ENCODE assay signal across 9 cellular contexts in genomic region chr1:11384170-11384554, GRCh38.
DNase-seq lines count a peak whose midpoint lies in the region; ATAC-seq and TF ChIP-seq lines count a peak whose summit lies in the region.
"Had no signal": no experiment of that assay in that cellular context is flagged by ENCODE, and none has a peak within 500 bp of the region (broad histone marks: within the 10 kb centered on the region; RNA-seq: fewer than 3 reads in every experiment).

No MANE protein-coding gene starts in this region.

- H4K20me1 ChIP-seq in DOHH2 (ENCODE audit: control insufficient read depth, insufficient read depth, low read depth, low read length) (no peaks in the 10 kb centered on the region), GM23338 (replicated peaks; ENCODE audit: insufficient read depth) (no peaks in the 10 kb centered on the region)

- CTCF ChIA-PET in HEK293 (lab: Yijun Ruan, JAX) = interaction anchor here (0.8 kb wide), 1 partner anchor 34 kb away, joined by 3 read pairs; no protein-coding TSS in a partner anchor

- H3K27ac Mint-ChIP-seq in T-helper 17 cell (peak overlapping the region; percentile 22), GM23338 (no peak overlapping the region)

- POLR2A ChIA-PET in HEK293 (lab: Yijun Ruan, JAX) = interaction anchor here (0.6 kb wide), 1 partner anchor 33 kb away, joined by 7 read pairs; no protein-coding TSS in a partner anchor

- ATAC-seq in T-helper 17 cell (peak; percentile 27), foreskin keratinocyte (peak; percentile 76), GM23338 (no peak)

- H3K27me3 ChIP-seq in DOHH2 (ENCODE audit: control insufficient read depth, low read length) (peaks cover 13% of the 10 kb centered on the region), foreskin keratinocyte (peaks cover 41% of the 10 kb centered on the region), GM23338 (ENCODE audit: insufficient read depth) (no peaks in the 10 kb centered on the region)

- H3K4me3 ChIP-seq in DOHH2 (ENCODE audit: low read length) (0 out of 2 replicates have a peak overlapping the region, but pooled peaks have one; percentile 26), HEK293 (ENCODE audit: low read depth, low read length) (no peak overlapping the region), GM23338 (no peak overlapping the region)

- H3K9me3 Mint-ChIP-seq in GM23338 = no peaks in the 10 kb centered on the region

- DNase-seq in T-helper 17 cell (no peak), foreskin keratinocyte (peak; percentile 50 to 59), DMS153 (lab: John Stamatoyannopoulos, UW) (no peak), NCI-H2029 (lab: John Stamatoyannopoulos, UW) (no peak), GM23338 (ENCODE audit: low spot score) (no peak)
- DNase-seq: islet precursor cell; NK-92 treated with Interleukin-12 subunit alpha and Interleukin-12 subunit beta, amount 100 ng/mL, for 24 hours had no signal

- H3K4me1 ChIP-seq in DOHH2 (ENCODE audit: control insufficient read depth, low read length) = peaks cover 22% of the 10 kb centered on the region
- no peaks in the 10 kb centered on the region for H3K4me1 ChIP-seq in HEK293 (ENCODE audit: control insufficient read depth, insufficient read depth, low read length)
- peaks cover 10% of the 10 kb centered on the region for H3K4me1 ChIP-seq in foreskin keratinocyte
- peaks cover 11% of the 10 kb centered on the region for H3K4me1 ChIP-seq in GM23338 (ENCODE audit: insufficient read depth)

- TF ChIP-seq CTCF in DOHH2 (IDR thresholded peaks at IDR 0.05; ENCODE audit: low read depth, low read length, poor library complexity, severe bottlenecking) = no peak
- TF ChIP-seq CTCF in HEK293 (tag by site-specific recombination; IDR thresholded peaks at IDR 0.05) = no peak
- TF ChIP-seq CTCF in foreskin keratinocyte (conservative IDR thresholded peaks at IDR 0.05) = no peak
- no peak for TF ChIP-seq CTCF in GM23338 (conservative IDR thresholded peaks at IDR 0.05; ENCODE audit: low read depth in 2 of 2)

- H3K79me2 ChIP-seq in DOHH2 (ENCODE audit: control insufficient read depth, low read length) = no peaks in the 10 kb centered on the region
- no peaks in the 10 kb centered on the region for H3K79me2 ChIP-seq in GM23338 (replicated peaks; ENCODE audit: insufficient read depth)

- no peaks in the 10 kb centered on the region for H3K9me3 ChIP-seq in DOHH2 (ENCODE audit: control insufficient read depth, insufficient read depth, low read length)
- H3K9me3 ChIP-seq in HEK293 (ENCODE audit: control insufficient read depth, insufficient read depth, low read depth, low read length) = no peaks in the 10 kb centered on the region
- H3K9me3 ChIP-seq in T-helper 17 cell (ENCODE audit: control insufficient read depth, low read length, poor library complexity, severe bottlenecking) = no peaks in the 10 kb centered on the region

- H3K4me2 ChIP-seq in DOHH2 (ENCODE audit: low read length) = peak overlapping the region; percentile 46
- no peak overlapping the region for H3K4me2 ChIP-seq in GM23338

- H3K9me2 ChIP-seq in DOHH2 (replicated peaks; ENCODE audit: control insufficient read depth, low read length) (no peaks in the 10 kb centered on the region), GM23338 (ENCODE audit: insufficient read depth) (no peaks in the 10 kb centered on the region)

- no peaks in the 10 kb centered on the region for H3K36me3 Mint-ChIP-seq in T-helper 17 cell (ENCODE audit: low read depth)
- H3K36me3 Mint-ChIP-seq in GM23338 (ENCODE audit: low read depth) = no peaks in the 10 kb centered on the region

- H3K27me3 Mint-ChIP-seq in T-helper 17 cell (peaks cover 13% of the 10 kb centered on the region), GM23338 (ENCODE audit: insufficient read depth, low read depth, poor library complexity) (peaks cover 12% of the 10 kb centered on the region)

- no peaks in the 10 kb centered on the region for H3F3A ChIP-seq in DOHH2 (ENCODE audit: control insufficient read depth, insufficient read depth)
- H3F3A ChIP-seq in GM23338 (replicated peaks; ENCODE audit: low read depth) = no peaks in the 10 kb centered on the region

- H3K27ac ChIP-seq in DOHH2 (ENCODE audit: low read depth, low read length) = no peak overlapping the region
- H3K27ac ChIP-seq in HEK293 (ENCODE audit: extremely low read depth, low read depth, low read length) = no peak overlapping the region
- no peak overlapping the region for H3K27ac ChIP-seq in foreskin keratinocyte
- no peak overlapping the region for H3K27ac ChIP-seq in GM23338 (ENCODE audit: low read depth)

- H3K4me1 Mint-ChIP-seq in T-helper 17 cell = peaks cover 23% of the 10 kb centered on the region
- H3K4me1 Mint-ChIP-seq in GM23338 = peaks cover 23% of the 10 kb centered on the region

- H2AFZ ChIP-seq in GM23338 = no peak overlapping the region

- H3K36me3 ChIP-seq in DOHH2 (ENCODE audit: control insufficient read depth, low read length) (no peaks in the 10 kb centered on the region), HEK293 (ENCODE audit: control insufficient read depth in 2 of 2, insufficient read depth in 1 of 2, low read length in 2 of 2) (no peaks in the 10 kb centered on the region), GM23338 (ENCODE audit: insufficient read depth) (no peaks in the 10 kb centered on the region)

- no peak overlapping the region for H3K4me3 Mint-ChIP-seq in T-helper 17 cell
- no peak overlapping the region for H3K4me3 Mint-ChIP-seq in GM23338

TF ChIP-seq in HEK293, 187 proteins besides CTCF, POLR2A, EP300 and RAD21:
- TF ChIP-seq BCL11B (tag by site-specific recombination; IDR thresholded peaks at IDR 0.05; ENCODE audit: low read depth) (no peak), ZNF146 (tag by site-specific recombination; IDR thresholded peaks at IDR 0.05) (no peak), ZNF600 (tag by site-specific recombination; IDR thresholded peaks at IDR 0.05) (peak; percentile 74; the same call in 1 of the 2 replicates)

TF ChIP-seq in GM23338, 12 proteins besides CTCF, POLR2A, EP300 and RAD21 (continues in another document):
- TF ChIP-seq JUNB (IDR thresholded peaks at IDR 0.05; ENCODE audit: unreplicated experiment) = no peak
- TF ChIP-seq, protein P1, sequence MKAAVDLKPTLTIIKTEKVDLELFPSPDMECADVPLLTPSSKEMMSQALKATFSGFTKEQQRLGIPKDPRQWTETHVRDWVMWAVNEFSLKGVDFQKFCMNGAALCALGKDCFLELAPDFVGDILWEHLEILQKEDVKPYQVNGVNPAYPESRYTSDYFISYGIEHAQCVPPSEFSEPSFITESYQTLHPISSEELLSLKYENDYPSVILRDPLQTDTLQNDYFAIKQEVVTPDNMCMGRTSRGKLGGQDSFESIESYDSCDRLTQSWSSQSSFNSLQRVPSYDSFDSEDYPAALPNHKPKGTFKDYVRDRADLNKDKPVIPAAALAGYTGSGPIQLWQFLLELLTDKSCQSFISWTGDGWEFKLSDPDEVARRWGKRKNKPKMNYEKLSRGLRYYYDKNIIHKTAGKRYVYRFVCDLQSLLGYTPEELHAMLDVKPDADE (IDR thresholded peaks at IDR 0.05) = no peak

Comparison
In these comparisons a context has a peak if more than half of its experiments do, and no peak if none do; other contexts are left out.
1. DNase-seq: peak in foreskin keratinocyte (2 of 2); none in T-helper 17 cell (0 of 3), DMS153 (single experiment), NCI-H2029 (single experiment) and GM23338 (single experiment).